In the genomic region with DNA sequence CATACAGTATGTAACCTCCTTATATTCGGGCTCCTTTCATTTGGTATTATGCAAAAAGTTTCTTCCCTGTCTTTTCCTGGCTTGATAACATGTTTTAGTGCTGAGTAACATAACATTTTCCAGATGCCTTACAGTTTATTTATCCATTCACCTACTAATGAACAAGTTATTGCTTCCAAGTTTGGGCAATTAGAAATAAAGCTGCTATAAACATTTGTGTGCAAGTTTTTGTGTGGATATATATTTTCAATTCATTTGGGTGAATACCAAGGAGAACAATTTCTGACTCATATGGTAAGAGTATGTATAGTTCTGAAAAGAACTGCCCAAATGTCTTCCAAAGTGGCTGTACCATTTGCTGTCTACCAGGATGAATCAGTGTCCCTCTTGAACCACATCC, we compare ENCODE assay signal across 18 cellular contexts.
DNase-seq lines count a peak whose midpoint lies in the region; ATAC-seq and TF ChIP-seq lines count a peak whose summit lies in the region.
"Had no signal": no experiment of that assay in that cellular context is flagged by ENCODE, and none has a peak within 500 bp of the region (broad histone marks: within the 10 kb centered on the region; RNA-seq: fewer than 3 reads in every experiment).

No MANE protein-coding gene starts in this region.

- no peak overlapping the region for H3K4me2 ChIP-seq in SK-N-SH
- H3K4me2 ChIP-seq: BLaER1 had no signal

- H3K79me2 ChIP-seq in SK-N-SH (ENCODE audit: insufficient read depth) = no peaks in the 10 kb centered on the region

- no peak overlapping the region; the same call in 1 of the 2 replicates for H2AFZ ChIP-seq in SK-N-SH (ENCODE audit: low read depth)

- no peak for ATAC-seq in SK-N-SH treated with all-trans-retinoic acid at 6 μM for 48 hours
- peak; percentile 35 for ATAC-seq in foreskin keratinocyte

- TF ChIP-seq CTCF in SK-N-SH (IDR thresholded peaks at IDR 0.05) = no peak
- no peak for TF ChIP-seq CTCF in foreskin keratinocyte (conservative IDR thresholded peaks at IDR 0.05)
- TF ChIP-seq CTCF in stomach (IDR thresholded peaks at IDR 0.05) = no peak

- H3K27ac ChIP-seq in SK-N-SH (ENCODE audit: low read depth in 2 of 2, low read length in 1 of 2) (no peak overlapping the region; a peak in 1 of 4 replicates), foreskin keratinocyte (no peak overlapping the region), stomach (no peak overlapping the region)
- H3K27ac ChIP-seq: 22Rv1, BLaER1, C4-2B had no signal

- no peaks in the 10 kb centered on the region for H3K27me3 Mint-ChIP-seq in activated T-helper 2 cell treated with anti-CD3 and anti-CD28 coated beads, Interferon-gamma antibody, Interleukin-2, Interleukin-4, amounts not matched to agents 10 μg/mL and 5 μg/mL and 100 μg/mL, durations not matched to agents 14 hours and 24 hours and 36 hours (ENCODE audit: low read depth)
- H3K27me3 Mint-ChIP-seq: B cell; CD4-positive, alpha-beta T cell; CD8-positive, alpha-beta memory T cell had no signal

- CTCF ChIA-PET in SK-N-SH (lab: Yijun Ruan, JAX) = no interaction called here

- H3K4me3 Mint-ChIP-seq in activated T-helper 2 cell treated with anti-CD3 and anti-CD28 coated beads, Interferon-gamma antibody, Interleukin-2, Interleukin-4, amounts not matched to agents 10 μg/mL and 5 μg/mL and 100 μg/mL, durations not matched to agents 14 hours and 24 hours and 36 hours (ENCODE audit: low read depth) = no peak overlapping the region
- H3K4me3 Mint-ChIP-seq: B cell; CD4-positive, alpha-beta T cell; CD8-positive, alpha-beta memory T cell; HFFc6 had no signal

- no peaks in the 10 kb centered on the region for H3K9me2 ChIP-seq in SK-N-SH

- no peaks in the 10 kb centered on the region for H3F3A ChIP-seq in SK-N-SH (replicated peaks; ENCODE audit: insufficient read depth)

- POLR2A ChIA-PET in SK-N-SH (lab: Yijun Ruan, JAX) = no interaction called here

- no peak for TF ChIP-seq EP300 in SK-N-SH (IDR thresholded peaks at IDR 0.05; ENCODE audit: borderline replicate concordance in 1 of 2, low read depth in 1 of 2, low read length in 1 of 2)
- TF ChIP-seq EP300 in stomach (IDR thresholded peaks at IDR 0.05) = no peak

- no peak overlapping the region for H3K9ac ChIP-seq in SK-N-SH
- H3K9ac ChIP-seq: BLaER1 had no signal

- H3K4me1 Mint-ChIP-seq in activated T-helper 2 cell treated with anti-CD3 and anti-CD28 coated beads, Interferon-gamma antibody, Interleukin-2, Interleukin-4, amounts not matched to agents 10 μg/mL and 5 μg/mL and 100 μg/mL, durations not matched to agents 14 hours and 24 hours and 36 hours (ENCODE audit: low read depth) = no peaks in the 10 kb centered on the region
- H3K4me1 Mint-ChIP-seq: B cell; CD8-positive, alpha-beta memory T cell had no signal

- H3K36me3 Mint-ChIP-seq in activated T-helper 2 cell treated with anti-CD3 and anti-CD28 coated beads, Interferon-gamma antibody, Interleukin-2, Interleukin-4, amounts not matched to agents 10 μg/mL and 5 μg/mL and 100 μg/mL, durations not matched to agents 14 hours and 24 hours and 36 hours (ENCODE audit: low read depth) = no peaks in the 10 kb centered on the region
- H3K36me3 Mint-ChIP-seq: CD8-positive, alpha-beta memory T cell had no signal

- H3K4me1 ChIP-seq in SK-N-SH (ENCODE audit: control insufficient read depth in 1 of 2, insufficient read depth in 2 of 2, low read depth in 1 of 2, low read length in 1 of 2) = peaks cover 0 to 5% of the 10 kb centered on the region in 2 experiments; a peak in 1 of 4 replicates
- no peaks in the 10 kb centered on the region for H3K4me1 ChIP-seq in foreskin keratinocyte
- no peaks in the 10 kb centered on the region for H3K4me1 ChIP-seq in stomach
- H3K4me1 ChIP-seq: BLaER1, HAP-1 had no signal

- TF ChIP-seq RAD21 in SK-N-SH (IDR thresholded peaks at IDR 0.05; ENCODE audit: low read length) = no peak

- H3K27me3 ChIP-seq in SK-N-SH (ENCODE audit: insufficient read depth) = no peaks in the 10 kb centered on the region
- H3K27me3 ChIP-seq in foreskin keratinocyte = no peaks in the 10 kb centered on the region
- H3K27me3 ChIP-seq in stomach = no peaks in the 10 kb centered on the region
- H3K27me3 ChIP-seq: BLaER1 had no signal

- peaks cover 28% of the 10 kb centered on the region for H3K9me3 Mint-ChIP-seq in activated T-helper 2 cell treated with anti-CD3 and anti-CD28 coated beads, Interferon-gamma antibody, Interleukin-2, Interleukin-4, amounts not matched to agents 10 μg/mL and 5 μg/mL and 100 μg/mL, durations not matched to agents 14 hours and 24 hours and 36 hours

- DNase-seq in SK-N-SH (no peak), amniotic epithelial cell (ENCODE audit: low read depth) (peak; percentile 3), foreskin keratinocyte (peak; percentile 61 to 72), stomach (no peak)
- no peak for DNase-seq in activated T-helper 2 cell treated with anti-CD3 and anti-CD28 coated beads, Interferon-gamma antibody, Interleukin-2, Interleukin-4, amounts not matched to agents 10 μg/mL and 5 μg/mL and 100 μg/mL, durations not matched to agents 14 hours and 24 hours and 36 hours (ENCODE audit: low spot score)
- DNase-seq: Calu3; CD4-positive, alpha-beta T cell; CD8-positive, alpha-beta memory T cell; DMS153; DND-41; GOT3; HFFc6 had no signal

- no peak for TF ChIP-seq POLR2A in stomach (IDR thresholded peaks at IDR 0.05)

- no peaks in the 10 kb centered on the region for H4K20me1 ChIP-seq in SK-N-SH (ENCODE audit: insufficient read depth)
- H4K20me1 ChIP-seq: BLaER1 had no signal

- H3K27ac Mint-ChIP-seq in activated T-helper 2 cell treated with anti-CD3 and anti-CD28 coated beads, Interferon-gamma antibody, Interleukin-2, Interleukin-4, amounts not matched to agents 10 μg/mL and 5 μg/mL and 100 μg/mL, durations not matched to agents 14 hours and 24 hours and 36 hours = no peak overlapping the region
- H3K27ac Mint-ChIP-seq: B cell; CD4-positive, alpha-beta T cell; CD8-positive, alpha-beta memory T cell; HFFc6 had no signal

- H3K36me3 ChIP-seq in SK-N-SH (replicated peaks in 1 of 2; ENCODE audit: control insufficient read depth in 1 of 2, insufficient read depth in 2 of 2, low read length in 1 of 2) (no peaks in the 10 kb centered on the region), stomach (no peaks in the 10 kb centered on the region)
- H3K36me3 ChIP-seq: BLaER1, HAP-1 had no signal

- H3K9me3 ChIP-seq in SK-N-SH = no peaks in the 10 kb centered on the region
- no peaks in the 10 kb centered on the region for H3K9me3 ChIP-seq in stomach
- H3K9me3 ChIP-seq: BLaER1, HAP-1 had no signal

- intact Hi-C loops in activated T-helper 2 cell treated with anti-CD3 and anti-CD28 coated beads, Interferon-gamma antibody, Interleukin-2, Interleukin-4, amounts not matched to agents 10 μg/mL and 5 μg/mL and 100 μg/mL, durations not matched to agents 14 hours and 24 hours and 36 hours (cut with micrococcal nuclease) = no loop called here
- intact Hi-C loops in stomach (cut with DNase I; ENCODE audit: low total_unique reads) = no loop called here

- 8% methylated on average over 1 of the region's 1 CpG for WGBS in SK-N-SH (ENCODE audit: low lambda C conversion rate)
- 67 to 87% (median 77%) methylated on average over 1 of the region's 1 CpG for WGBS in stomach, 5 donors

- H3K4me3 ChIP-seq in SK-N-SH (ENCODE audit: low read depth in 2 of 2, low read length in 1 of 2) (no peak overlapping the region), stomach (no peak overlapping the region)
- H3K4me3 ChIP-seq: BLaER1, HAP-1 had no signal

TF ChIP-seq in SK-N-SH treated with all-trans-retinoic acid at 6 μM for 48 hours, 23 proteins besides CTCF, POLR2A, EP300 and RAD21:
- TF ChIP-seq SNAI2 (CRISPR knock-in tag; IDR thresholded peaks at IDR 0.05) (no peak), ZNF70 (CRISPR knock-in tag; IDR thresholded peaks at IDR 0.05) (0 out of 2 replicates have a peak, but pooled peaks have one; percentile 39), RARB (CRISPR knock-in tag; IDR thresholded peaks at IDR 0.05) (no peak), ZC3H10 (CRISPR knock-in tag; IDR thresholded peaks at IDR 0.05) (no peak), ZNF8 (CRISPR knock-in tag; IDR thresholded peaks at IDR 0.05) (no peak)
- TF ChIP-seq, protein P1, sequence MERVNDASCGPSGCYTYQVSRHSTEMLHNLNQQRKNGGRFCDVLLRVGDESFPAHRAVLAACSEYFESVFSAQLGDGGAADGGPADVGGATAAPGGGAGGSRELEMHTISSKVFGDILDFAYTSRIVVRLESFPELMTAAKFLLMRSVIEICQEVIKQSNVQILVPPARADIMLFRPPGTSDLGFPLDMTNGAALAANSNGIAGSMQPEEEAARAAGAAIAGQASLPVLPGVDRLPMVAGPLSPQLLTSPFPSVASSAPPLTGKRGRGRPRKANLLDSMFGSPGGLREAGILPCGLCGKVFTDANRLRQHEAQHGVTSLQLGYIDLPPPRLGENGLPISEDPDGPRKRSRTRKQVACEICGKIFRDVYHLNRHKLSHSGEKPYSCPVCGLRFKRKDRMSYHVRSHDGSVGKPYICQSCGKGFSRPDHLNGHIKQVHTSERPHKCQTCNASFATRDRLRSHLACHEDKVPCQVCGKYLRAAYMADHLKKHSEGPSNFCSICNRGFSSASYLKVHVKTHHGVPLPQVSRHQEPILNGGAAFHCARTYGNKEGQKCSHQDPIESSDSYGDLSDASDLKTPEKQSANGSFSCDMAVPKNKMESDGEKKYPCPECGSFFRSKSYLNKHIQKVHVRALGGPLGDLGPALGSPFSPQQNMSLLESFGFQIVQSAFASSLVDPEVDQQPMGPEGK (CRISPR knock-in tag; IDR thresholded peaks at IDR 0.05; ENCODE audit: borderline replicate concordance) = no peak

TF ChIP-seq in SK-N-SH, 30 proteins besides CTCF, POLR2A, EP300 and RAD21 (continues in another document):
- TF ChIP-seq, protein P2, sequence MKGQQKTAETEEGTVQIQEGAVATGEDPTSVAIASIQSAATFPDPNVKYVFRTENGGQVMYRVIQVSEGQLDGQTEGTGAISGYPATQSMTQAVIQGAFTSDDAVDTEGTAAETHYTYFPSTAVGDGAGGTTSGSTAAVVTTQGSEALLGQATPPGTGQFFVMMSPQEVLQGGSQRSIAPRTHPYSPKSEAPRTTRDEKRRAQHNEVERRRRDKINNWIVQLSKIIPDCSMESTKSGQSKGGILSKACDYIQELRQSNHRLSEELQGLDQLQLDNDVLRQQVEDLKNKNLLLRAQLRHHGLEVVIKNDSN (IDR thresholded peaks at IDR 0.05; ENCODE audit: borderline replicate concordance, low read depth) = no peak
- no peak for TF ChIP-seq SMC3 (IDR thresholded peaks at IDR 0.05; ENCODE audit: low read depth, low read length)
- no peak for TF ChIP-seq TEAD4 (IDR thresholded peaks at IDR 0.05; ENCODE audit: borderline replicate concordance, insufficient read depth)
- TF ChIP-seq TAF1 (IDR thresholded peaks at IDR 0.05; ENCODE audit: borderline replicate concordance, low read depth, low read length) = no peak

Comparison
In these comparisons a context has a peak if more than half of its experiments do, and no peak if none do; other contexts are left out.
1. DNase-seq: peak in amniotic epithelial cell (single experiment) and foreskin keratinocyte (2 of 2); none in SK-N-SH (single experiment), activated T-helper 2 cell treated with anti-CD3 and anti-CD28 coated beads, Interferon-gamma antibody, Interleukin-2, Interleukin-4, amounts not matched to agents 10 μg/mL and 5 μg/mL and 100 μg/mL, durations not matched to agents 14 hours and 24 hours and 36 hours (single experiment) and stomach (single experiment).